Comparison of ENCODE assay signal across 18 cellular contexts in the genomic region with DNA sequence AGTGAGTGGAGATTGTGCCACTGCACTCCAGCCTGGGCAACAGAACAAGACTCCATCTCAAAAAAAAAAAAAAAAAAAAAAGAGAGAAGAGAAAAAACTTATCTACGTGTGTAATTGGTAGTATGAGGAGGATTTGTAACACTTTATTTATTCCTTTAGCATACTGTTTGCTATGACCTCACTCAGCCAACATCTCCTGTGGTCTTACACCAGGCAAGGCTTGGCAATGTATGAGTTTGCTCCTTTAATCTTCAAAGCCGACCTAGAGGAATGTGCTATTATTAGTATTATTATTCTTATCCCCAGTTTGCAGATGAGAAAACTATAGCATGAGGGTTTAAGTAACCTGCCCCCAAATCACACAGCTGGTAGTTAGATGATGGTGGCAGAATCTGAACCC. TPM values are rescaled to one million over a fixed set of nuclear protein-coding genes. Genes with fewer than 3 reads are reported as not detected.
DNase-seq lines count a peak whose midpoint lies in the region; TF ChIP-seq lines count a peak whose summit lies in the region.
"Had no signal": no experiment of that assay in that cellular context is flagged by ENCODE, and none has a peak within 500 bp of the region (broad histone marks: within the 10 kb centered on the region; RNA-seq: fewer than 3 reads in every experiment).

No MANE protein-coding gene starts in this region.

- H3K4me2 ChIP-seq in GM23248 (ENCODE audit: unreplicated experiment) (no peak overlapping the region), OCI-LY7 (ENCODE audit: low read length) (no peak overlapping the region)

- H3K4me1 ChIP-seq in GM23248 (ENCODE audit: insufficient read depth) = peaks cover 22% of the 10 kb centered on the region
- H3K4me1 ChIP-seq in OCI-LY7 (ENCODE audit: insufficient read depth, low read length, poor library complexity, severe bottlenecking) = peaks cover 28% of the 10 kb centered on the region

- H3K9me2 ChIP-seq in GM23248 (ENCODE audit: insufficient read depth) (no peaks in the 10 kb centered on the region), OCI-LY7 (ENCODE audit: insufficient read depth, low read length) (no peaks in the 10 kb centered on the region)

- WGBS in GM23248 (ENCODE audit: low coverage in 1 of 2, low lambda C conversion rate in 2 of 2, missing lambda C conversion rate in 2 of 2), 2 experiments = 27 to 31% methylated on average over 2 of the region's 2 CpGs
- 78 to 86% methylated on average over 2 of the region's 2 CpGs for WGBS in lower leg skin, 2 donors

- no peaks in the 10 kb centered on the region for H3K36me3 ChIP-seq in GM23248 (ENCODE audit: low read depth)
- no peaks in the 10 kb centered on the region for H3K36me3 ChIP-seq in OCI-LY7 (ENCODE audit: insufficient read depth, low read length)

- POLR2A ChIA-PET in OCI-LY7 (lab: Charles Lee) = interaction anchor here (1.2 kb wide), 1 partner anchor 9 kb away, joined by 5 read pairs; no protein-coding TSS in a partner anchor

- TF ChIP-seq CTCF in OCI-LY7 (conservative IDR thresholded peaks at IDR 0.05; ENCODE audit: low read length) (no peak), fibroblast of the aortic adventitia (IDR thresholded peaks at IDR 0.05; ENCODE audit: insufficient read depth, low read length) (no peak), lower leg skin (IDR thresholded peaks at IDR 0.05) (no peak)

- H4K20me1 ChIP-seq in GM23248 (ENCODE audit: insufficient read depth) = no peaks in the 10 kb centered on the region
- no peaks in the 10 kb centered on the region for H4K20me1 ChIP-seq in OCI-LY7 (ENCODE audit: insufficient read depth, low read length)

- no peak overlapping the region for H3K4me3 ChIP-seq in GM23248
- H3K4me3 ChIP-seq in OCI-LY7 (ENCODE audit: low read depth, low read length, poor library complexity, severe bottlenecking) = no peak overlapping the region
- no peak overlapping the region for H3K4me3 ChIP-seq in fibroblast of the aortic adventitia (ENCODE audit: low read depth, low read length)
- H3K4me3 ChIP-seq in lower leg skin (ENCODE audit: low read depth, poor library complexity, severe bottlenecking) = no peak overlapping the region
- H3K4me3 ChIP-seq: K562 had no signal

- BruUV-seq in OCI-LY7 (replicated peaks; lab: Mats Ljungman, UMichigan) = no TSS peak

- peak; percentile 36 for DNase-seq in AG08396 (ENCODE audit: low spot score)
- DNase-seq in GM23248 = peak; percentile 67
- no peak for DNase-seq in OCI-LY7 (ENCODE audit: low spot score)
- peak; percentile 54 for DNase-seq in fibroblast of the aortic adventitia (ENCODE audit: low read depth)
- DNase-seq in HT-29 (ENCODE audit: low spot score) = no peak
- no peak for DNase-seq in Ammon's horn (ENCODE audit: low spot score)
- DNase-seq in NCI-H82 (lab: John Stamatoyannopoulos, UW) = no peak
- no peak for DNase-seq in lower leg skin (ENCODE audit: low spot score in 2 of 2)
- DNase-seq: AML-193, COR-L47, H7, NCI-H1105 treated with DMSO at 0.1 percent for 48 hours, NCI-H1694 treated with DMSO at 0.1 percent for 48 hours, NCI-H510A, NCI-H774, PC-3, T-helper 1 cell had no signal

- no peaks in the 10 kb centered on the region for H3K79me2 ChIP-seq in GM23248 (ENCODE audit: insufficient read depth)
- no peaks in the 10 kb centered on the region for H3K79me2 ChIP-seq in OCI-LY7 (ENCODE audit: insufficient read depth, low read depth, low read length)

- H3K27ac ChIP-seq in GM23248 (no peak overlapping the region), OCI-LY7 (ENCODE audit: low read depth, low read length, poor library complexity, severe bottlenecking) (no peak overlapping the region)

- no peak overlapping the region for H3K9ac ChIP-seq in GM23248

- no peak for TF ChIP-seq POLR2A in lower leg skin (IDR thresholded peaks at IDR 0.05)

- H3K27me3 ChIP-seq in GM23248 (replicated peaks; ENCODE audit: insufficient read depth) = no peaks in the 10 kb centered on the region

- H2AFZ ChIP-seq in GM23248 (no peak overlapping the region), OCI-LY7 (ENCODE audit: low read length) (peak overlapping the region; percentile 32; the same call in 1 of the 2 replicates)

- H3K9me3 ChIP-seq in GM23248 (ENCODE audit: low read depth) = no peaks in the 10 kb centered on the region
- no peaks in the 10 kb centered on the region for H3K9me3 ChIP-seq in OCI-LY7 (ENCODE audit: low read length)

- in situ Hi-C loops in GM23248 (cut with MboI) = no loop called here

- peaks cover 8% of the 10 kb centered on the region for H3F3A ChIP-seq in GM23248 (ENCODE audit: insufficient read depth)

- intact Hi-C loops in OCI-LY7 (cut with micrococcal nuclease; ENCODE audit: unreplicated experiment) = loop anchor here (10.0 kb wide), 1 partner anchor 79 kb away; no protein-coding TSS in a partner anchor
- intact Hi-C loops in lower leg skin (cut with DNase I; ENCODE audit: low total_unique reads) = no loop called here

- CTCF ChIA-PET in OCI-LY7 (lab: Charles Lee; ENCODE audit: unreplicated experiment) = no interaction called here

RNA-seq across cellular contexts. Expression of gene HAPSTR1, which starts 35.8 kb away (rescaled TPM):
- total RNA-seq in GM23248 (2014; rRNA removed; shearing (Covaris generic)) = 79.2 and 85.5 TPM in 2 replicates
- 11.7 and 12.0 TPM in 2 replicates for polyA plus RNA-seq in GM23248 (2016; fragmentation: Nextera tagmentation; extraction: Ambion mirVana)
- total RNA-seq in OCI-LY7 (2014; rRNA removed; shearing (Covaris generic)) = 50.9 and 51.5 TPM in 2 replicates
- total RNA-seq in OCI-LY7 (2022) = 71.5 and 77.9 TPM in 2 replicates
- 77.6 and 86.3 TPM in 2 replicates for total RNA-seq in fibroblast of the aortic adventitia (ENCODE audit: low replicate concordance)
- total RNA-seq in HT-29 (2014; rRNA removed; shearing (Covaris generic)) = 30.3 and 31.4 TPM in 2 replicates
- 10 to 100 TPM; 39.1 to 53.1 (median 47.1) TPM for total RNA-seq in lower leg skin

Comparison
In these comparisons a context has a peak if more than half of its experiments do, and no peak if none do; other contexts are left out.
1. DNase-seq: peak in AG08396 (single experiment), GM23248 (single experiment) and fibroblast of the aortic adventitia (single experiment); none in OCI-LY7 (single experiment), HT-29 (single experiment), Ammon's horn (single experiment), NCI-H82 (single experiment) and lower leg skin (0 of 2).